8 cellular contexts compared by ENCODE assay signal in the genomic region with DNA sequence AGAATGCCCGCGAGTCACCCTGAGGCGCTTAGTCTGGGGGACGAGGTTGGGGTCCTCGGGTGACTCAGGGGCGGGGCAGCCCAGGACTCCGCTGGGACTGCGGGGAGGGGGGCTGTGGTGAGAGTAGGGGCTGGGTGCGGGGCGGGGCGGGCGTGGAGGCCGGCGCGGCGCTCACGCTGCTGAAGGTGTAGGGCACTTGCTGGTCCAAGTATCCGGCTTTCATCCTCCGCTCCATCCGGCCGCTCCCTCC. TPM values are rescaled to one million over a fixed set of nuclear protein-coding genes. Genes with fewer than 3 reads are reported as not detected.
A peak's percentile ranks its signal among the peaks of the same experiment; 100 is the strongest.
DNase-seq lines count a peak whose midpoint lies in the region; ATAC-seq, FAIRE-seq and TF ChIP-seq lines count a peak whose summit lies in the region.

No MANE protein-coding gene starts in this region.

- TF ChIP-seq CTCF in brain (conservative IDR thresholded peaks at IDR 0.05) (no peak), HepG2 (CRISPR knock-in tag; IDR thresholded peaks at IDR 0.05) (no peak)

- H3K4me3 Mint-ChIP-seq in brain, result peak overlapping the region; percentile 84 to 95 (median 87)

- no peak; a peak in 1 of 4 replicates for TF ChIP-seq EP300 in HepG2 (IDR thresholded peaks at IDR 0.05; ENCODE audit: low read depth in 2 of 2, low read length in 2 of 2)
- peak; percentile 89; the same call in 1 of the 2 replicates for TF ChIP-seq EP300 in HepG2 (CRISPR knock-in tag; IDR thresholded peaks at IDR 0.05; ENCODE audit: borderline replicate concordance)

- H2AFZ ChIP-seq in HepG2 (ENCODE audit: low read length), result no peak overlapping the region

- POLR2A ChIA-PET in HepG2 (lab: Yijun Ruan, JAX), result interaction anchor here (0.6 to 28.7 kb wide), 23 partner anchors 10 to 234 kb away, joined by 3 to 1546 read pairs (median 4); partner anchors contain the start of genes ARL4D, DHX8 and DUSP3

- peaks cover 0 to 7% of the 10 kb centered on the region in 2 experiments; a peak in 1 of 5 replicates for H3K27me3 ChIP-seq in HepG2 (ENCODE audit: control insufficient read depth in 1 of 2, insufficient read depth in 2 of 2, low read length in 2 of 2)
- H3K27me3 ChIP-seq in stomach smooth muscle (ENCODE audit: control insufficient read depth in 1 of 2, insufficient read depth in 2 of 2, low read length in 2 of 2), result peaks cover 23 to 47% of the 10 kb centered on the region in 2 donors

- FAIRE-seq in HepG2 (lab: Jason Lieb, UNC), result no peak

- H3K27me3 Mint-ChIP-seq in brain, result peaks cover 57% of the 10 kb centered on the region

- peaks cover 69% of the 10 kb centered on the region for H3K4me1 Mint-ChIP-seq in brain

- intact Hi-C loops in HepG2 (cut with micrococcal nuclease; ENCODE audit: unreplicated experiment), result loop anchor here (2.0 kb wide), 1 partner anchor 13 kb away; no protein-coding TSS in a partner anchor

- peaks cover 8% of the 10 kb centered on the region; the same call in 1 of the 2 replicates for H4K20me1 ChIP-seq in HepG2 (ENCODE audit: insufficient read depth, low read length)

- no peaks in the 10 kb centered on the region for H3K36me3 Mint-ChIP-seq in brain

- ATAC-seq in HepG2 (peak; percentile 65), GM19455 (IDR thresholded peaks at IDR 0.05; ENCODE audit: unreplicated experiment) (no peak), GM19397 (IDR thresholded peaks at IDR 0.05; ENCODE audit: unreplicated experiment) (no peak)

- in situ Hi-C loops in HepG2 (cut with HindIII; ENCODE audit: extremely low pct_ligation_motif_present, low pct_unique_long_range_greater_than_20kb), result no loop called here

- H3K4me2 ChIP-seq in HepG2 (ENCODE audit: low read depth, low read length), result peak overlapping the region; percentile 98

- H3K9me3 ChIP-seq in HepG2 (ENCODE audit: low read length), result no peaks in the 10 kb centered on the region
- no peaks in the 10 kb centered on the region for H3K9me3 ChIP-seq in stomach smooth muscle (ENCODE audit: control insufficient read depth in 2 of 2, low read length in 2 of 2)

- H3K4me1 ChIP-seq in HepG2 (ENCODE audit: insufficient read depth, low read length), result peaks cover 76% of the 10 kb centered on the region
- H3K4me1 ChIP-seq in stomach smooth muscle (ENCODE audit: control insufficient read depth, insufficient read depth, low read length), result peaks cover 24% of the 10 kb centered on the region

- peaks cover 52% of the 10 kb centered on the region for H3K79me2 ChIP-seq in HepG2 (ENCODE audit: insufficient read depth, low read length)

- H3K36me3 ChIP-seq in HepG2 (replicated peaks in 1 of 2; ENCODE audit: control insufficient read depth in 1 of 2, insufficient read depth in 2 of 2, low read length in 2 of 2) (peaks cover 2 to 23% of the 10 kb centered on the region in 2 experiments), stomach smooth muscle (ENCODE audit: control insufficient read depth in 2 of 2, insufficient read depth in 2 of 2, low read length in 2 of 2) (no peaks in the 10 kb centered on the region)

- WGBS in HepG2 (ENCODE audit: low lambda C conversion rate), result under 1% methylated on average over 19 of the region's 21 CpGs

- H3K9me3 Mint-ChIP-seq in brain, result no peaks in the 10 kb centered on the region

- peak overlapping the region in 3 of 5 experiments; percentile 47 to 94 (median 82) for H3K27ac Mint-ChIP-seq in brain

- H3K4me3 ChIP-seq in HepG2 (replicated peaks in 1 of 3; ENCODE audit: insufficient read depth in 1 of 3, low read depth in 2 of 3, low read length in 3 of 3) (peak overlapping the region; percentile 84 to 89 (median 87)), stomach smooth muscle (ENCODE audit: low read length in 2 of 2) (peak overlapping the region; percentile 62 to 74)

- H3K9ac ChIP-seq in HepG2 (ENCODE audit: insufficient read depth, low read depth, low read length) (peak overlapping the region; percentile 100), stomach smooth muscle (ENCODE audit: low read length in 2 of 2) (no peak overlapping the region)

- BruUV-seq in HepG2 (replicated peaks; lab: Mats Ljungman, UMichigan), result no TSS peak

- TF ChIP-seq POLR2A in GM15510 (IDR thresholded peaks at IDR 0.05; ENCODE audit: borderline replicate concordance, extremely low read depth, insufficient read length) (peak; percentile 21), HepG2 (IDR thresholded peaks at IDR 0.05; ENCODE audit: insufficient read depth in 1 of 2, low read depth in 2 of 2, low read length in 2 of 2) (no peak)

- CTCF ChIA-PET in HepG2 (lab: Yijun Ruan, JAX; ENCODE audit: low intra/inter-chr PET ratio, low total read pairs), result interaction anchor here (1.2 to 1.5 kb wide), 2 partner anchors 25 kb away, joined by 3 to 5 read pairs; no protein-coding TSS in a partner anchor

- H3K27ac ChIP-seq in HepG2 (ENCODE audit: extremely low read length, insufficient read depth, low read length) (peak overlapping the region; percentile 100), stomach smooth muscle (ENCODE audit: low read length) (no peak overlapping the region)

- TF ChIP-seq RAD21 in HepG2 (CRISPR knock-in tag; IDR thresholded peaks at IDR 0.05), result no peak; the same call in 1 of the 2 replicates

- DNase-seq in NCI-H69 (lab: John Stamatoyannopoulos, UW), result peak; percentile 80
- DNase-seq in HepG2 (ENCODE audit: low spot score), result no peak
- DNase-seq in NCI-H748 treated with DMSO at 0.1 percent for 48 hours (lab: John Stamatoyannopoulos, UW), result no peak

TF ChIP-seq in HepG2, 621 proteins besides CTCF, POLR2A, EP300 and RAD21 (continues in another document):
- TF ChIP-seq FOXA1 (IDR thresholded peaks at IDR 0.05) (no peak), FOXA1 (CRISPR knock-in tag; IDR thresholded peaks at IDR 0.05) (no peak), JDP2 (CRISPR knock-in tag; IDR thresholded peaks at IDR 0.05; ENCODE audit: borderline replicate concordance) (no peak), ERF (CRISPR knock-in tag; IDR thresholded peaks at IDR 0.05) (0 out of 2 replicates have a peak, but pooled peaks have one; percentile 55), CBX5 (CRISPR knock-in tag; IDR thresholded peaks at IDR 0.05; ENCODE audit: borderline replicate concordance) (peak; percentile 80; the same call in 1 of the 2 replicates), ZNF503 (CRISPR knock-in tag; IDR thresholded peaks at IDR 0.05) (peak; percentile 50; the same call in 1 of the 2 replicates), ZNF768 (CRISPR knock-in tag; IDR thresholded peaks at IDR 0.05) (peak; percentile 69)
- TF ChIP-seq, protein P1, sequence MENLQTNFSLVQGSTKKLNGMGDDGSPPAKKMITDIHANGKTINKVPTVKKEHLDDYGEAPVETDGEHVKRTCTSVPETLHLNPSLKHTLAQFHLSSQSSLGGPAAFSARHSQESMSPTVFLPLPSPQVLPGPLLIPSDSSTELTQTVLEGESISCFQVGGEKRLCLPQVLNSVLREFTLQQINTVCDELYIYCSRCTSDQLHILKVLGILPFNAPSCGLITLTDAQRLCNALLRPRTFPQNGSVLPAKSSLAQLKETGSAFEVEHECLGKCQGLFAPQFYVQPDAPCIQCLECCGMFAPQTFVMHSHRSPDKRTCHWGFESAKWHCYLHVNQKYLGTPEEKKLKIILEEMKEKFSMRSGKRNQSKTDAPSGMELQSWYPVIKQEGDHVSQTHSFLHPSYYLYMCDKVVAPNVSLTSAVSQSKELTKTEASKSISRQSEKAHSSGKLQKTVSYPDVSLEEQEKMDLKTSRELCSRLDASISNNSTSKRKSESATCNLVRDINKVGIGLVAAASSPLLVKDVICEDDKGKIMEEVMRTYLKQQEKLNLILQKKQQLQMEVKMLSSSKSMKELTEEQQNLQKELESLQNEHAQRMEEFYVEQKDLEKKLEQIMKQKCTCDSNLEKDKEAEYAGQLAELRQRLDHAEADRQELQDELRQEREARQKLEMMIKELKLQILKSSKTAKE (CRISPR knock-in tag; IDR thresholded peaks at IDR 0.05; ENCODE audit: borderline replicate concordance), result no peak

RNA-seq across cellular contexts. Expression of gene ETV4, which starts 0.8 kb away (rescaled TPM):
- polyA plus RNA-seq in brain (ENCODE audit: insufficient read depth, low read depth, low replicate concordance) (1.3 TPM), HepG2 (2011; rRNA removed) (330 and 361 TPM in 2 replicates)
- total RNA-seq in HepG2 (2016; rRNA removed; fragmentation: Illumina TruSeq; extraction: Trizol), result 126 and 128 TPM in 2 replicates
- 59.4 and 72.0 TPM in 2 replicates for total RNA-seq in HepG2 (2016; cell fraction: cytosol; rRNA removed; fragmentation: Illumina TruSeq; extraction: Trizol; ENCODE audit: low read depth)
- total RNA-seq in HepG2 (2016; cell fraction: insoluble cytoplasmic fraction; rRNA removed; fragmentation: Illumina TruSeq; extraction: Trizol), result 106 and 130 TPM in 2 replicates
- total RNA-seq in HepG2 (2016; cell fraction: membrane; rRNA removed; fragmentation: Illumina TruSeq; extraction: Trizol), result 149 and 180 TPM in 2 replicates
- 70.8 and 88.4 TPM in 2 replicates for total RNA-seq in HepG2 (2016; cell fraction: nucleus; rRNA removed; fragmentation: Illumina TruSeq; extraction: Trizol)
- 170 and 232 TPM in 2 replicates for polyA plus RNA-seq in HepG2 (2011; cell fraction: cytosol; rRNA removed)
- 463 and 506 TPM in 2 replicates for polyA plus RNA-seq in HepG2 (2011; cell fraction: nucleus; rRNA removed)
- polyA plus RNA-seq in HepG2 (2012), result 277 and 289 TPM in 2 replicates
- 120 and 136 TPM in 2 replicates for polyA plus RNA-seq in HepG2 (2016; cell fraction: cytosol; fragmentation: Illumina TruSeq; extraction: Trizol; ENCODE audit: low read depth)
- polyA plus RNA-seq in HepG2 (2016; cell fraction: insoluble cytoplasmic fraction; fragmentation: Illumina TruSeq; extraction: Trizol; ENCODE audit: low read depth), result 164 and 205 TPM in 2 replicates
- polyA plus RNA-seq in HepG2 (2016; cell fraction: membrane; fragmentation: Illumina TruSeq; extraction: Trizol; ENCODE audit: low read depth), result 212 and 220 TPM in 2 replicates
- polyA plus RNA-seq in HepG2 (2016; cell fraction: nucleus; fragmentation: Illumina TruSeq; extraction: Trizol; ENCODE audit: insufficient read depth, low read depth), result 278 and 294 TPM in 2 replicates
- polyA minus RNA-seq in HepG2 (2011; rRNA and poly(A)+ RNA removed; ENCODE audit: low replicate concordance), result 3.5 and 231 TPM in 2 replicates
- 120 and 134 TPM in 2 replicates for polyA minus RNA-seq in HepG2 (2011; cell fraction: cytosol; rRNA and poly(A)+ RNA removed)
- 97.1 and 102 TPM in 2 replicates for polyA minus RNA-seq in HepG2 (2011; cell fraction: nucleus; rRNA and poly(A)+ RNA removed)

Comparison
In these comparisons a context has a peak if more than half of its experiments do, and no peak if none do; other contexts are left out.
1. RNA of gene ETV4, which starts 0.8 kb away (polyA plus RNA-seq): 120 to 506 TPM in HepG2; 1.3 TPM in brain (single experiment); every median in the first group is over 10 times any median in the second.